Comparison of ENCODE assay signal across 8 cellular contexts in genomic region chr12:64796205-64796845, GRCh38. TPM values are rescaled to one million over a fixed set of nuclear protein-coding genes. Genes with fewer than 3 reads are reported as not detected.
A peak's percentile ranks its signal among the peaks of the same experiment; 100 is the strongest.
DNase-seq lines count a peak whose midpoint lies in the region; ATAC-seq and TF ChIP-seq lines count a peak whose summit lies in the region.

No MANE protein-coding gene starts in this region.

- POLR2A ChIA-PET in GM10248 (lab: Yijun Ruan, JAX): interaction anchor here (0.7 kb wide), 1 partner anchor 81 kb away, joined by 6 read pairs; no protein-coding TSS in a partner anchor
- POLR2A ChIA-PET in PC-3 (lab: Charles Lee; ENCODE audit: unreplicated experiment): interaction anchor here (0.5 to 0.6 kb wide), 3 partner anchors 346 to 838 kb away, joined by 3 to 6 read pairs (median 6); no protein-coding TSS in a partner anchor

- H2BK12ac ChIP-seq in H9 (ENCODE audit: insufficient read length, low read depth, low read length): no peak overlapping the region

- H3K56ac ChIP-seq in H9 (ENCODE audit: insufficient read length, low read depth, low read length): no peak overlapping the region

- no peak overlapping the region for H2BK5ac ChIP-seq in H9 (ENCODE audit: insufficient read length, low read length)

- no peak overlapping the region for H4K91ac ChIP-seq in H9 (ENCODE audit: insufficient read length, low read depth, low read length)

- ATAC-seq in PC-3: peak; percentile 80
- peak; percentile 66 to 93 (median 77) for ATAC-seq in psoas muscle

- TF ChIP-seq CTCF in GM10248 (IDR thresholded peaks at IDR 0.05; ENCODE audit: control extremely low read depth, extremely low read depth, low read depth, missing control alignments): peak; percentile 78
- TF ChIP-seq CTCF in H9 (conservative IDR thresholded peaks at IDR 0.05): peak; percentile 95
- peak; percentile 87 for TF ChIP-seq CTCF in LNCAP (IDR thresholded peaks at IDR 0.05)
- peak; percentile 91 for TF ChIP-seq CTCF in PC-3 (conservative IDR thresholded peaks at IDR 0.05; ENCODE audit: low read depth, low read length)
- TF ChIP-seq CTCF in psoas muscle (IDR thresholded peaks at IDR 0.05): peak; percentile 79

- no peaks in the 10 kb centered on the region; a peak in 1 of 5 replicates for H3K9me3 Mint-ChIP-seq in H9

- no peaks in the 10 kb centered on the region for H3K9me2 ChIP-seq in PC-3 (replicated peaks; ENCODE audit: low read length)

- DNase-seq in GM10248 (ENCODE audit: extremely low spot score): peak; percentile 67
- peak; percentile 49 for DNase-seq in H9
- peak; percentile 98 for DNase-seq in PC-3
- peak in 3 of 4 experiments; percentile 4 to 14 (median 13) for DNase-seq in activated naive CD4-positive, alpha-beta T cell (lab: John Stamatoyannopoulos, UW)
- peak; percentile 78 for DNase-seq in glomerular endothelial cell (ENCODE audit: extremely low read depth, low read depth, low spot score)
- no peak for DNase-seq in psoas muscle
- DNase-seq in mesenteric fat pad (ENCODE audit: low spot score): no peak

- H4K5ac ChIP-seq in H9 (ENCODE audit: insufficient read length, low read depth, low read length): no peak overlapping the region

- H3K18ac ChIP-seq in H9 (ENCODE audit: insufficient read length, low read depth, low read length): no peak overlapping the region

- CTCF ChIA-PET in GM10248 (lab: Yijun Ruan, JAX) (interaction anchor here (0.5 to 5.4 kb wide), 52 partner anchors 9 to 444 kb away, joined by 3 to 57 read pairs (median 4); partner anchors contain the start of genes GNS, LEMD3 and WIF1), PC-3 (lab: Charles Lee) (interaction anchor here (0.6 to 1.6 kb wide), 13 partner anchors 15 to 436 kb away, joined by 3 to 19 read pairs (median 6); no protein-coding TSS in a partner anchor)

- H3K14ac ChIP-seq in H9 (ENCODE audit: insufficient read depth, low read length): no peak overlapping the region

- H3F3A ChIP-seq in PC-3 (ENCODE audit: low read length, unreplicated experiment): no peaks in the 10 kb centered on the region

- H4K20me1 ChIP-seq in H9 (ENCODE audit: control insufficient read depth, insufficient read depth, insufficient read length): no peaks in the 10 kb centered on the region
- no peaks in the 10 kb centered on the region for H4K20me1 ChIP-seq in PC-3 (ENCODE audit: low read length)

- H3K4ac ChIP-seq in H9 (ENCODE audit: low read depth, low read length): no peak overlapping the region

- no peak overlapping the region for H3T11ph ChIP-seq in H9 (ENCODE audit: low read length)

- H2AFZ ChIP-seq in H9 (ENCODE audit: low read length) (no peak overlapping the region), PC-3 (ENCODE audit: low read length) (no peak overlapping the region)

- H3K23ac ChIP-seq in H9 (ENCODE audit: insufficient read length, low read depth, low read length): no peak overlapping the region

- H3K23me2 ChIP-seq in H9 (ENCODE audit: insufficient read length, low read depth, low read length, poor library complexity, severe bottlenecking): no peaks in the 10 kb centered on the region

- H2BK20ac ChIP-seq in H9 (ENCODE audit: low read depth, low read length, poor library complexity, severe bottlenecking): no peak overlapping the region

- intact Hi-C loops in PC-3 (cut with micrococcal nuclease) (loop anchor here (2.0 to 10.0 kb wide), 3 partner anchors 62 to 326 kb away; no protein-coding TSS in a partner anchor), psoas muscle (cut with DNase I) (loop anchor here in 1 of 2 donors (10.0 kb wide), 1 partner anchor 328 kb away; the partner anchor contains the start of gene WIF1)

- H3K27me3 ChIP-seq in H9 (ENCODE audit: insufficient read depth, low read length): no peaks in the 10 kb centered on the region
- H3K27me3 ChIP-seq in PC-3 (ENCODE audit: low read length): no peaks in the 10 kb centered on the region
- no peaks in the 10 kb centered on the region for H3K27me3 ChIP-seq in psoas muscle (ENCODE audit: insufficient read depth in 3 of 3, low read length in 2 of 3)

- no peak overlapping the region for H3K9ac ChIP-seq in H9 (ENCODE audit: extremely low read depth, insufficient read length, low read length)
- H3K9ac ChIP-seq in PC-3 (ENCODE audit: low read length): no peak overlapping the region; the same call in 1 of the 2 replicates

- WGBS in H9 (ENCODE audit: extremely low coverage, insufficient read length, low lambda C conversion rate): no CpG with 5 or more reads among the region's 5 CpGs
- 56 to 60% (median 57%) methylated on average over 5 of the region's 5 CpGs for WGBS in psoas muscle, 3 donors

- no peaks in the 10 kb centered on the region; the same call in 1 of the 2 replicates for H3K27me3 Mint-ChIP-seq in H9 (ENCODE audit: low read depth)

- no peaks in the 10 kb centered on the region for H3K79me1 ChIP-seq in H9 (ENCODE audit: insufficient read depth, low read depth, low read length, poor library complexity, severe bottlenecking)

- H3K4me1 Mint-ChIP-seq in H9: peaks cover 4 to 8% of the 10 kb centered on the region in 2 experiments

- H4K8ac ChIP-seq in H9 (replicated peaks; ENCODE audit: insufficient read length, low read depth, low read length): no peak overlapping the region

- H2AK5ac ChIP-seq in H9 (ENCODE audit: insufficient read length, low read length): no peak overlapping the region

- H3K4me1 ChIP-seq in H9 (ENCODE audit: insufficient read depth, low read length) (no peaks in the 10 kb centered on the region), PC-3 (ENCODE audit: insufficient read depth, low read length) (peaks cover 25% of the 10 kb centered on the region), psoas muscle (no peaks in the 10 kb centered on the region)

- H3K36me3 ChIP-seq in PC-3 (ENCODE audit: low read depth, low read length): no peaks in the 10 kb centered on the region
- H3K36me3 ChIP-seq in psoas muscle (ENCODE audit: insufficient read depth in 1 of 2, low read depth in 1 of 2): no peaks in the 10 kb centered on the region

- H2BK15ac ChIP-seq in H9 (ENCODE audit: low read depth, low read length): no peak overlapping the region

- H3K4me3 ChIP-seq in PC-3 (ENCODE audit: low read length) (peak overlapping the region; percentile 20; the same call in 1 of the 2 replicates), psoas muscle (no peak overlapping the region)

- no peak overlapping the region for H3K27ac ChIP-seq in H9 (ENCODE audit: insufficient read length, low read depth, low read length)
- H3K27ac ChIP-seq in PC-3 (ENCODE audit: low read length): peak overlapping the region; percentile 52
- no peak overlapping the region for H3K27ac ChIP-seq in psoas muscle

- H3K4me2 ChIP-seq in H9 (ENCODE audit: insufficient read depth, insufficient read length, low read length) (no peak overlapping the region), PC-3 (ENCODE audit: low read length) (peak overlapping the region; percentile 70)

- no peak overlapping the region for H2BK120ac ChIP-seq in H9 (ENCODE audit: low read depth, low read length, poor library complexity, severe bottlenecking)

- no peak overlapping the region for H3K4me3 Mint-ChIP-seq in H9

- H3K27ac Mint-ChIP-seq in H9: no peak overlapping the region

- no TSS peak for BruUV-seq in PC-3 (replicated peaks; lab: Mats Ljungman, UMichigan)

- H3K9me3 ChIP-seq in H9 (ENCODE audit: control insufficient read depth, low read depth, low read length) (no peaks in the 10 kb centered on the region), PC-3 (ENCODE audit: low read length) (no peaks in the 10 kb centered on the region), psoas muscle (no peaks in the 10 kb centered on the region)

- H3K79me2 ChIP-seq in H9 (ENCODE audit: insufficient read depth, low read length) (no peaks in the 10 kb centered on the region), PC-3 (ENCODE audit: low read length) (0 out of 2 replicates have a peak, but pooled peaks cover 4% of the 10 kb centered on the region)

- no peaks in the 10 kb centered on the region; a peak in 1 of 7 replicates for H3K36me3 Mint-ChIP-seq in H9 (ENCODE audit: insufficient read depth in 1 of 3, low read depth in 3 of 3)

RNA-seq across cellular contexts. Expression of gene TBC1D30, which starts 28.1 kb away (rescaled TPM):
- total RNA-seq in H9 (2021) (1.6 and 2.2 TPM in 2 replicates), PC-3 (2014; rRNA removed) (16.8 and 36.1 TPM in 2 replicates), glomerular endothelial cell (13.8 and 24.7 TPM in 2 replicates), psoas muscle (1 to 10 TPM in 1 of 4 donors, under 1 TPM in 3; 0.40 to 1.0 (median 0.53) TPM), mesenteric fat pad (5.9 TPM)
- under 1 TPM; 0.09 to 0.51 (median 0.43) TPM for polyA plus RNA-seq in psoas muscle

RNA-seq across cellular contexts. Expression of gene GNS, which starts 37.1 kb away (rescaled TPM):
- 21.6 and 26.0 TPM in 2 replicates for total RNA-seq in H9 (2021)
- total RNA-seq in PC-3 (2014; rRNA removed): 55.1 TPM in 2 replicates
- total RNA-seq in glomerular endothelial cell: 259 and 353 TPM in 2 replicates
- 10 to 100 TPM; 36.5 to 55.3 (median 40.9) TPM for total RNA-seq in psoas muscle
- polyA plus RNA-seq in psoas muscle: 10 to 100 TPM; 18.7 to 32.5 (median 22.8) TPM
- total RNA-seq in mesenteric fat pad: 278 TPM

Comparison
In these comparisons a context has a peak if more than half of its experiments do, and no peak if none do; other contexts are left out.
1. DNase-seq: peak in GM10248 (single experiment), H9 (single experiment), PC-3 (single experiment), activated naive CD4-positive, alpha-beta T cell (3 of 4) and glomerular endothelial cell (single experiment); none in psoas muscle (0 of 2) and mesenteric fat pad (single experiment).
2. Peak in every context shown above with its lines, with median percentiles within 50 percentile points of each other: CTCF ChIP-seq.